7 cellular contexts compared by ENCODE assay signal in genomic region chr15:80693682-80694623, GRCh38. TPM values are rescaled to one million over a fixed set of nuclear protein-coding genes. Genes with fewer than 3 reads are reported as not detected.
DNase-seq lines count a peak whose midpoint lies in the region; ATAC-seq, FAIRE-seq and TF ChIP-seq lines count a peak whose summit lies in the region.

No MANE protein-coding gene starts in this region.

- H3K27ac Mint-ChIP-seq in activated naive CD8-positive, alpha-beta T cell treated with anti-CD3 and anti-CD28 coated beads for 36 hours: peak overlapping the region; percentile 3
- H3K27ac Mint-ChIP-seq in stimulated activated naive CD8-positive, alpha-beta T cell treated with anti-CD3 and anti-CD28 coated beads, Interleukin-15, amount 100 ng/mL, for 72 hours: peak overlapping the region; percentile 7 to 46

- peaks cover 4% of the 10 kb centered on the region for H3K27me3 Mint-ChIP-seq in activated naive CD8-positive, alpha-beta T cell treated with anti-CD3 and anti-CD28 coated beads for 36 hours
- H3K27me3 Mint-ChIP-seq in stimulated activated naive CD8-positive, alpha-beta T cell treated with anti-CD3 and anti-CD28 coated beads, Interleukin-15, amount 100 ng/mL, for 72 hours: peaks cover 11% of the 10 kb centered on the region

- FAIRE-seq in GM12891 (lab: Jason Lieb, UNC): peak; percentile 20

- peaks cover 21% of the 10 kb centered on the region for H3K27me3 ChIP-seq in iPS-15b (ENCODE audit: control insufficient read depth, insufficient read depth, low read length)

- H3K4me1 Mint-ChIP-seq in activated naive CD8-positive, alpha-beta T cell treated with anti-CD3 and anti-CD28 coated beads for 36 hours: peaks cover 21% of the 10 kb centered on the region
- peaks cover 23% of the 10 kb centered on the region for H3K4me1 Mint-ChIP-seq in stimulated activated naive CD8-positive, alpha-beta T cell treated with anti-CD3 and anti-CD28 coated beads, Interleukin-15, amount 100 ng/mL, for 72 hours

- peaks cover 2% of the 10 kb centered on the region for H3K4me1 ChIP-seq in iPS-15b (ENCODE audit: control insufficient read depth, insufficient read depth, low read length)

- TF ChIP-seq POLR2A in GM12891 (IDR thresholded peaks at IDR 0.05; ENCODE audit: low read depth, low read length): no peak
- no peak for TF ChIP-seq POLR2A in GM18505 (IDR thresholded peaks at IDR 0.05; ENCODE audit: borderline replicate concordance, extremely low read depth, insufficient read depth, insufficient read length)

- H3K4me3 Mint-ChIP-seq in activated naive CD8-positive, alpha-beta T cell treated with anti-CD3 and anti-CD28 coated beads for 36 hours: peak overlapping the region; percentile 75
- peak overlapping the region; percentile 56 to 77 for H3K4me3 Mint-ChIP-seq in stimulated activated naive CD8-positive, alpha-beta T cell treated with anti-CD3 and anti-CD28 coated beads, Interleukin-15, amount 100 ng/mL, for 72 hours

- peaks cover 2% of the 10 kb centered on the region for H3K36me3 ChIP-seq in iPS-15b (ENCODE audit: control insufficient read depth, insufficient read depth, low read length)

- H3K9ac ChIP-seq in iPS-15b (ENCODE audit: low read depth, low read length): no peak overlapping the region

- peak overlapping the region; percentile 45 for H3K4me3 ChIP-seq in iPS-15b (ENCODE audit: low read depth, low read length)

- no peaks in the 10 kb centered on the region for H3K9me3 ChIP-seq in iPS-15b (ENCODE audit: control insufficient read depth, insufficient read depth, low read length)

- peaks cover 6% of the 10 kb centered on the region for H3K36me3 Mint-ChIP-seq in activated naive CD8-positive, alpha-beta T cell treated with anti-CD3 and anti-CD28 coated beads for 36 hours

- peak; percentile 35 for ATAC-seq in stimulated activated naive CD8-positive, alpha-beta T cell treated with anti-CD3 and anti-CD28 coated beads, Interleukin-15, amount 100 ng/mL, for 72 hours
- no peak for ATAC-seq in GM18505 (IDR thresholded peaks at IDR 0.05; ENCODE audit: unreplicated experiment)

- no peaks in the 10 kb centered on the region for H3K9me3 Mint-ChIP-seq in activated naive CD8-positive, alpha-beta T cell treated with anti-CD3 and anti-CD28 coated beads for 36 hours
- no peaks in the 10 kb centered on the region for H3K9me3 Mint-ChIP-seq in stimulated activated naive CD8-positive, alpha-beta T cell treated with anti-CD3 and anti-CD28 coated beads, Interleukin-15, amount 100 ng/mL, for 72 hours

- no peak for DNase-seq in GM12891 (ENCODE audit: insufficient read length, low spot score)
- peak; percentile 24 for DNase-seq in HuH-7 (ENCODE audit: low spot score)
- no peak for DNase-seq in activated naive CD8-positive, alpha-beta T cell treated with anti-CD3 and anti-CD28 coated beads for 36 hours
- DNase-seq in stimulated activated naive CD8-positive, alpha-beta T cell treated with anti-CD3 and anti-CD28 coated beads, Interleukin-15, amount 100 ng/mL, for 72 hours: no peak
- DNase-seq in NCI-H2107 (lab: John Stamatoyannopoulos, UW): no peak

TF ChIP-seq in GM12891, 5 proteins besides CTCF, POLR2A, EP300 and RAD21:
- TF ChIP-seq TAF1 (IDR thresholded peaks at IDR 0.05; ENCODE audit: low read depth, low read length): no peak
- TF ChIP-seq POLR2AphosphoS5 (IDR thresholded peaks at IDR 0.05; ENCODE audit: low read depth, low read length): no peak
- no peak for TF ChIP-seq PAX5 (IDR thresholded peaks at IDR 0.05; ENCODE audit: insufficient read depth, low read length, severe bottlenecking)
- TF ChIP-seq POU2F2 (IDR thresholded peaks at IDR 0.05; ENCODE audit: low read depth, low read length): no peak
- no peak for TF ChIP-seq SPI1 (IDR thresholded peaks at IDR 0.05; ENCODE audit: low read depth, low read length)

RNA-seq across cellular contexts. Expression of gene ABHD17C, which starts 1.2 kb away (rescaled TPM):
- polyA plus RNA-seq in GM12891 (2012; ENCODE audit: low read depth, missing spikeins): 1.4 TPM
- 1 to 10 TPM; 6.0 to 6.9 TPM for total RNA-seq in activated naive CD8-positive, alpha-beta T cell treated with anti-CD3 and anti-CD28 coated beads for 36 hours
